8 cellular contexts compared by ENCODE assay signal in genomic region chr17:49707608-49708514, GRCh38.
DNase-seq lines count a peak whose midpoint lies in the region; ATAC-seq and TF ChIP-seq lines count a peak whose summit lies in the region.

TSS of gene SLC35B1 (minus strand) at chr17:49707964. CDS start at chr17:49707833, 131 bp downstream.

- TF ChIP-seq POLR2A in GM18951 (IDR thresholded peaks at IDR 0.05; ENCODE audit: extremely low read depth, insufficient read depth, insufficient read length): peak; percentile 78

- peak; percentile 96 for TF ChIP-seq CTCF in AG09319 (IDR thresholded peaks at IDR 0.05; ENCODE audit: low read depth, low read length)

- DNase-seq in AG09319 (ENCODE audit: extremely low read depth, low read depth): peak; percentile 97
- DNase-seq in NCI-H345 treated with DMSO at 0.1 percent for 48 hours (lab: John Stamatoyannopoulos, UW; ENCODE audit: unreplicated experiment): peak; percentile 96
- DNase-seq in activated CD4-positive, CD25-positive, alpha-beta regulatory T cell treated with anti-CD3 and anti-CD28 coated beads, Interleukin-2, amount 50 U/mL, for 16 hours (ENCODE audit: low read depth, low spot score): peak; percentile 95
- DNase-seq in cerebellar cortex (ENCODE audit: low spot score): peak; percentile 99
- DNase-seq in islet precursor cell: peak; percentile 100
- DNase-seq in stimulated activated CD4-positive, alpha-beta T cell treated with anti-CD3 and anti-CD28 coated beads, Interleukin-15, amount 100 ng/mL, for 1 hour (ENCODE audit: low read depth in 1 of 2, low spot score in 1 of 2): peak; percentile 93 to 94

- peak; percentile 89 for ATAC-seq in HG03280 (IDR thresholded peaks at IDR 0.05; ENCODE audit: unreplicated experiment)

- in situ Hi-C loops in GM18951 (cut with MboI; ENCODE audit: low sequenced_read_pairs, unreplicated experiment): loop anchor here (25.0 kb wide), 1 partner anchor 296 kb away; the partner anchor contains the start of gene PHB1

Comparison
In these comparisons a context has a peak if more than half of its experiments do, and no peak if none do; other contexts are left out.
1. Peak in every context shown above with its lines: DNase-seq and ATAC-seq.